ENCODE assay signal across 8 cellular contexts in genomic region chr2:113603467-113604084, GRCh38. TPM values are rescaled to one million over a fixed set of nuclear protein-coding genes. Genes with fewer than 3 reads are reported as not detected.
A peak's percentile ranks its signal among the peaks of the same experiment; 100 is the strongest.
DNase-seq lines count a peak whose midpoint lies in the region; ATAC-seq and TF ChIP-seq lines count a peak whose summit lies in the region.
"Not testable (repeated sequence)": the region's sequence is repeated elsewhere in the genome, so short reads cannot be mapped to it uniquely, and the experiment has no call there.

No MANE protein-coding gene starts in this region.

- WGBS in mesodermal cell (ENCODE audit: insufficient coverage in 2 of 2), 2 experiments = 1 to 3% methylated on average over 27 to 75 of the region's 84 CpGs

- H3K27me3 ChIP-seq in SJCRH30 = not testable (repeated sequence)

- H3K9me3 ChIP-seq in SJCRH30 (replicated peaks); mesodermal cell (ENCODE audit: control insufficient read depth, low read length): not testable (repeated sequence)

- not testable (repeated sequence) for H3K36me3 ChIP-seq in SJCRH30; mesodermal cell (ENCODE audit: control insufficient read depth, insufficient read depth, low read length)

- TF ChIP-seq CTCF in AG09309 (IDR thresholded peaks at IDR 0.05; ENCODE audit: control insufficient read depth, insufficient read depth, low read depth, low read length, missing control alignments) = not testable (repeated sequence)

- DNase-seq in AG09309 (ENCODE audit: low read depth) = peak; percentile 66
- DNase-seq in SJCRH30 = peak; percentile 82 to 83
- DNase-seq in activated naive CD4-positive, alpha-beta T cell treated with Interleukin-2 at 50 U/mL for 16 hours = peak; percentile 88
- DNase-seq in fibroblast of gingiva (ENCODE audit: low read depth) = peak; percentile 93
- peak; percentile 85 for DNase-seq in stimulated activated CD4-positive, alpha-beta T cell treated with anti-CD3 and anti-CD28 coated beads, Interleukin-2, amount 100 ng/mL, for 4 hours (ENCODE audit: low read depth)

- H3K4me3 ChIP-seq in AG09309 (ENCODE audit: control insufficient read depth, low read depth, low read length) = peak overlapping the region; percentile 96
- peak overlapping the region; percentile 70 for H3K4me3 ChIP-seq in SJCRH30
- peak overlapping the region; percentile 64 for H3K4me3 ChIP-seq in mesodermal cell (ENCODE audit: extremely low read depth, insufficient read depth, low read length, poor library complexity, severe bottlenecking)

- peak overlapping the region; percentile 57; the same call in 1 of the 2 replicates for H3K27ac ChIP-seq in SJCRH30
- peak overlapping the region; percentile 84 for H3K27ac ChIP-seq in mesodermal cell (ENCODE audit: low read depth, low read length, severe bottlenecking)

- ATAC-seq in GM19043 (IDR thresholded peaks at IDR 0.05; ENCODE audit: low read depth, unreplicated experiment) (peak; percentile 92), HG03097 (IDR thresholded peaks at IDR 0.05; ENCODE audit: low FRiP score, unreplicated experiment) (peak; percentile 84)

- not testable (repeated sequence) for H3K4me1 ChIP-seq in SJCRH30; mesodermal cell (ENCODE audit: control insufficient read depth, insufficient read depth, low read length, poor library complexity, severe bottlenecking)

RNA-seq across cellular contexts. Expression of gene RABL2A, which starts 23.5 kb away (rescaled TPM):
- 5.2 and 7.5 TPM in 2 replicates for total RNA-seq in SJCRH30 (2014; rRNA removed; shearing (Covaris generic))
- polyA plus RNA-seq in mesodermal cell (2013, experiment 1 of 2) = 13.3 TPM
- polyA plus RNA-seq in mesodermal cell (2013, experiment 2 of 2) = 13.7 TPM

Comparison
In these comparisons a context has a peak if more than half of its experiments do, and no peak if none do; other contexts are left out.
1. Peak in every context shown above with its lines: DNase-seq, ATAC-seq, H3K4me3 ChIP-seq and H3K27ac ChIP-seq.